ENCODE assay signal across 15 cellular contexts in the genomic region with DNA sequence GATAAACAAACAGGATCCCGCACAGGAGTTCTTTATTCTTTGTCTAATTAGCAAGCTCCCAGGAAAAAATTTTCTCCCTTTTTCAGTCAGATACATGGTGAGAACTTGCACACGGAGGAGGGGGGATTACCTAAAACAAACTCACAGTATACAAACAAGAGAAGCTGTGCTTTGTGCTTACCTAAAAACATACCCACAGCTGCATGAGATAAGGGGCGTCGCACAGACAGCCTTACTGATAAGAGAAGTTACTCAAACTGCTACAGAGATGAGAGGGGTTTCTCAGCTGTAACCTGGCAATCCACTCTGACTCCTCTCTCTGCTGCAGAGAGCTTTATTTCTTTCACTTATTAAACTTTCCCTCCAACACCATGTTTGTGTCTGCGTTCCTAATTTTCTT. TPM values are rescaled to one million over a fixed set of nuclear protein-coding genes. Genes with fewer than 3 reads are reported as not detected.
A peak's percentile ranks its signal among the peaks of the same experiment; 100 is the strongest.
DNase-seq lines count a peak whose midpoint lies in the region; ATAC-seq and TF ChIP-seq lines count a peak whose summit lies in the region.
"Had no signal": no experiment of that assay in that cellular context is flagged by ENCODE, and none has a peak within 500 bp of the region (broad histone marks: within the 10 kb centered on the region; RNA-seq: fewer than 3 reads in every experiment).

No MANE protein-coding gene starts in this region.

- intact Hi-C loops in thyroid gland (cut with DNase I) = no loop called here

- no peak for TF ChIP-seq RAD21 in liver (IDR thresholded peaks at IDR 0.05)

- H3K9me3 ChIP-seq in liver (ENCODE audit: control insufficient read depth in 4 of 4, low read length in 3 of 4) (no peaks in the 10 kb centered on the region), thyroid gland (no peaks in the 10 kb centered on the region)
- H3K9me3 ChIP-seq: BE2C, SK-N-SH had no signal

- H3K27ac Mint-ChIP-seq in HFFc6 = no peak overlapping the region
- H3K27ac Mint-ChIP-seq: activated CD8-positive, alpha-beta T cell treated with anti-CD3 and anti-CD28 coated beads, Interleukin-2, amount 10 ng/mL, durations not matched to agents 7 days and 5 days had no signal

- WGBS in liver = 32% methylated on average over 5 of the region's 5 CpGs
- WGBS in thyroid gland, 2 donors = 81 to 83% methylated on average over 5 of the region's 5 CpGs

- no peak overlapping the region for H3K9ac ChIP-seq in liver (ENCODE audit: low read depth in 1 of 2, low read length in 2 of 2)
- H3K9ac ChIP-seq: SK-N-SH had no signal

- H3K4me1 ChIP-seq in liver (ENCODE audit: control insufficient read depth in 4 of 4, insufficient read depth in 4 of 4, low read length in 3 of 4) (peaks cover 6 to 40% (median 28%) of the 10 kb centered on the region in 4 donors), thyroid gland (peaks cover 29 to 49% of the 10 kb centered on the region in 2 donors)
- H3K4me1 ChIP-seq: BE2C had no signal

- DNase-seq in HFFc6 (no peak), thyroid gland (no peak), NCI-H345 (lab: John Stamatoyannopoulos, UW) (no peak), NCI-H510A (lab: John Stamatoyannopoulos, UW) (no peak)
- DNase-seq: activated CD8-positive, alpha-beta T cell treated with anti-CD3 and anti-CD28 coated beads, Interleukin-2, amount 10 ng/mL, durations not matched to agents 7 days and 5 days; BE2C; cortex of kidney; NCI-H187; NCI-H524; SK-N-SH; stimulated activated naive CD4-positive, alpha-beta T cell treated with Interleukin-2 at 50 U/mL for 16 hours had no signal

- H3K4me1 Mint-ChIP-seq in HFFc6 (ENCODE audit: low read depth) = peaks cover 42% of the 10 kb centered on the region

- no peaks in the 10 kb centered on the region for H3K36me3 ChIP-seq in liver (ENCODE audit: control insufficient read depth in 4 of 4, insufficient read depth in 3 of 4, low read depth in 1 of 4, low read length in 3 of 4)
- peaks cover 0 to 4% of the 10 kb centered on the region in 2 donors for H3K36me3 ChIP-seq in thyroid gland
- H3K36me3 ChIP-seq: BE2C had no signal

- no peak for ATAC-seq in GM18519 (IDR thresholded peaks at IDR 0.05; ENCODE audit: low FRiP score, unreplicated experiment)
- ATAC-seq: activated CD8-positive, alpha-beta T cell treated with anti-CD3 and anti-CD28 coated beads, Interleukin-2, amount 10 ng/mL, durations not matched to agents 7 days and 5 days had no signal

- H3K27me3 ChIP-seq in liver (ENCODE audit: control insufficient read depth in 4 of 4, insufficient read depth in 4 of 4, low read length in 3 of 4) (no peaks in the 10 kb centered on the region), thyroid gland (no peaks in the 10 kb centered on the region)
- H3K27me3 ChIP-seq: BE2C had no signal

- no peak for TF ChIP-seq CTCF in HFFc6 (IDR thresholded peaks at IDR 0.05)
- no peak for TF ChIP-seq CTCF in VCaP (conservative IDR thresholded peaks at IDR 0.05)
- TF ChIP-seq CTCF in liver (IDR thresholded peaks at IDR 0.05; ENCODE audit: low read depth, low read length, missing input control) = no peak
- TF ChIP-seq CTCF in thyroid gland (IDR thresholded peaks at IDR 0.05) = no peak

- no peak overlapping the region for H3K4me3 ChIP-seq in liver (ENCODE audit: low read depth in 1 of 3, low read length in 3 of 3)
- no peak overlapping the region for H3K4me3 ChIP-seq in thyroid gland (replicated peaks in 1 of 3)
- H3K4me3 ChIP-seq: skin epidermis had no signal

- H3K27ac ChIP-seq in VCaP (peak overlapping the region; percentile 69), liver (ENCODE audit: low read depth in 1 of 2, low read length in 2 of 2) (peak overlapping the region; percentile 26 to 42), thyroid gland (peak overlapping the region in 2 of 3 donors; percentile 54 to 75)

- no peaks in the 10 kb centered on the region for H3K9me3 Mint-ChIP-seq in HFFc6

- 0 out of 2 replicates have a peak overlapping the region, but pooled peaks have one; percentile 15 for H3K4me3 Mint-ChIP-seq in HFFc6
- H3K4me3 Mint-ChIP-seq: activated CD8-positive, alpha-beta T cell treated with anti-CD3 and anti-CD28 coated beads, Interleukin-2, amount 10 ng/mL, durations not matched to agents 7 days and 5 days had no signal

- TF ChIP-seq POLR2A in thyroid gland (IDR thresholded peaks at IDR 0.05) = no peak

- no peaks in the 10 kb centered on the region for H3K36me3 Mint-ChIP-seq in HFFc6 (ENCODE audit: low read depth)

- peaks cover 2% of the 10 kb centered on the region; the same call in 1 of the 2 replicates for H3K27me3 Mint-ChIP-seq in HFFc6 (ENCODE audit: insufficient read depth)

TF ChIP-seq in liver, 16 proteins besides CTCF, POLR2A, EP300 and RAD21:
- TF ChIP-seq GABPA (IDR thresholded peaks at IDR 0.05 in 1 of 2, conservative IDR thresholded peaks at IDR 0.05 in 1 of 2) = no peak
- TF ChIP-seq, protein P1, sequence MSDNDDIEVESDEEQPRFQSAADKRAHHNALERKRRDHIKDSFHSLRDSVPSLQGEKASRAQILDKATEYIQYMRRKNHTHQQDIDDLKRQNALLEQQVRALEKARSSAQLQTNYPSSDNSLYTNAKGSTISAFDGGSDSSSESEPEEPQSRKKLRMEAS (IDR thresholded peaks at IDR 0.05) = peak; percentile 2
TF ChIP-seq in liver: peak in this region for 1.

RNA-seq across cellular contexts. Expression of a gene that starts 32.9 kb away (rescaled TPM):
- 10 to 100 TPM; 12.7 to 17.4 (median 15.2) TPM for total RNA-seq in HFFc6 (2021; fragmentation: NEBNext Ultra II Directional; extraction: Animal tissue kit (Norgen Biotek cat#: 25700))
- total RNA-seq in liver = 10 to 100 TPM in 1 of 2 donors, 1 to 10 TPM in 1; 4.5 to 17.0 TPM
- polyA plus RNA-seq in liver = 10 to 100 TPM in 1 of 2 donors, 1 to 10 TPM in 1; 6.3 to 11.7 TPM
- 100 to 1,000 TPM; 139 to 199 (median 156) TPM for total RNA-seq in thyroid gland

Comparison
In these comparisons a context has a peak if more than half of its experiments do, and no peak if none do; other contexts are left out.
1. RNA of a gene that starts 32.9 kb away (total RNA-seq): 139 to 199 TPM in thyroid gland; 4.5 to 17.0 TPM in liver and 12.7 to 17.4 TPM in HFFc6; every median in the first group is over 4 times any median in the second.
2. Peak in every context shown above with its lines, with median percentiles within 50 percentile points of each other: H3K27ac ChIP-seq.